ENCODE assay signal across 8 cellular contexts in the genomic region with DNA sequence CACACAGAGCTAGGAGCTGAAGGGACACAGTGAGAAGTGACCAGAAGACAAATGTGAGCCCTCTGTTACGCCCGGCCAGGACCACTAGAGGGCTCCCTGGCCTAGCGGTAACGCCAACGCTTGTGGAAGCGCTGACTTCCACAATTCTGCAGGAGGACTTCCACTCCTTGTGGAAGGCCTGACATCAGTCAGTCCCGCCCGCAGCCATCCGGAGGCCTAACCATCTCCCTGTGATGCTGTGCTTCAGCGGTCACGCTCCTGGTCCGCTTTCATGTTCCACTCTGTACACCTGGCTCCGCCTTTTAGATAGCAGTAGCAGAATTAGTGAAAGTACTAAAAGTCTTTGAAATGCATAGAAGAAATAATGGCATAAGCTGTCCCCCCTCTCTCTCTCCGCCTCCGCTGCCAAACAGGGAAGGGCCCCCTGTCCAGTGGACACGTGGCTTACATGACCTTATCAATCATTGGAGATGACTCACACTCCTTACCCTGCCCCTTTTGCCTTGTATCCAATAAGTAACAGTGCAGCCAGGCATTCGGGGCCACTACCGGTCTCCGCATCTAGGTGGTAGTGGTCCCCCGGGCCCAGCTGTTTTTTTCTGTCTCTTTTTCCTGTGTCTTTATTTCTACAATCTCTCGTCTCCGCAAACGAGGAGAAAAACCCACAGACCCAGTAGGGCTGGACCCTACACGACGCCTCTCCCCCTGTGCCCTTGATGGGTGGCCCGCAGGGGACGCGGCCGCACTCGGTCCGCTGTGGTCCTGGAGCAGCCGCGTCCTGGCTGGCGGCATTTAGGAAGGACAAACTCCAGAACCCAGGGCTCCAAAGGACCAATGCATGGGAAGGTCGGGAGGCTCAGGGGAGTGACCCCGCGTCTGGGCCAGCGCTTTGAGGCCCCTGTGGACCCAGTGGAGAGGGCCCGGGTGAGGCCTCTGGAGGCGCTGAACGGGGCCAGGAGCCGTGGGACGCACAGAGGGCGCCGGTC. TPM values are rescaled to one million over a fixed set of nuclear protein-coding genes. Genes with fewer than 3 reads are reported as not detected.
DNase-seq lines count a peak whose midpoint lies in the region; ATAC-seq and TF ChIP-seq lines count a peak whose summit lies in the region.

No MANE protein-coding gene starts in this region.

- H3K27me3 ChIP-seq in DND-41 (ENCODE audit: insufficient read depth, low read length, poor library complexity) (no peaks in the 10 kb centered on the region), SJCRH30 (peaks cover 4% of the 10 kb centered on the region; the same call in 1 of the 2 replicates), tibial nerve (no peaks in the 10 kb centered on the region)

- H3K9me3 Mint-ChIP-seq in activated naive CD4-positive, alpha-beta T cell treated with anti-CD3 and anti-CD28 coated beads, Interleukin-2, amount 10 ng/mL, durations not matched to agents 7 days and 5 days, result peaks cover 9% of the 10 kb centered on the region

- WGBS in tibial nerve, 2 donors, result 27 to 29% methylated on average over 35 to 44 of the region's 45 CpGs

- H3K36me3 ChIP-seq in DND-41 (ENCODE audit: insufficient read depth, low read length), result no peaks in the 10 kb centered on the region
- no peaks in the 10 kb centered on the region for H3K36me3 ChIP-seq in SJCRH30
- H3K36me3 ChIP-seq in tibial nerve, result no peaks in the 10 kb centered on the region

- H3K4me2 ChIP-seq in DND-41 (ENCODE audit: insufficient read depth, low read length), result peak overlapping the region; percentile 52; the same call in 1 of the 2 replicates

- H3K4me3 ChIP-seq in DND-41 (ENCODE audit: low read depth in 1 of 2, low read length in 2 of 2) (no peak overlapping the region), LNCaP clone FGC (ENCODE audit: low read depth, low read length) (no peak overlapping the region), SJCRH30 (no peak overlapping the region), tibial nerve (peak overlapping the region in 3 of 4 donors; percentile 9 to 42 (median 26))

- H3K9me3 ChIP-seq in DND-41 (ENCODE audit: insufficient read depth, low read length, severe bottlenecking) (peaks cover 4% of the 10 kb centered on the region), SJCRH30 (replicated peaks) (no peaks in the 10 kb centered on the region), tibial nerve (peaks cover 0 to 8% (median 0%) of the 10 kb centered on the region in 4 donors)

- no peak overlapping the region for H3K9ac ChIP-seq in DND-41 (ENCODE audit: low read depth, low read length)

- no peaks in the 10 kb centered on the region for H4K20me1 ChIP-seq in DND-41 (ENCODE audit: insufficient read depth, low read length)

- peak overlapping the region; percentile 69 for H2AFZ ChIP-seq in DND-41 (ENCODE audit: low read depth, low read length)

- H3K27me3 Mint-ChIP-seq in activated naive CD4-positive, alpha-beta T cell treated with anti-CD3 and anti-CD28 coated beads, Interleukin-2, amount 10 ng/mL, durations not matched to agents 7 days and 5 days, result peaks cover 79% of the 10 kb centered on the region

- TF ChIP-seq POLR2A in tibial nerve (IDR thresholded peaks at IDR 0.05), result no peak

- peak in 1 of 2 donors; percentile 56 for TF ChIP-seq EP300 in tibial nerve (IDR thresholded peaks at IDR 0.05)

- H3K4me3 Mint-ChIP-seq in activated naive CD4-positive, alpha-beta T cell treated with anti-CD3 and anti-CD28 coated beads, Interleukin-2, amount 10 ng/mL, durations not matched to agents 7 days and 5 days, result peak overlapping the region; percentile 56

- H3K4me1 ChIP-seq in DND-41 (ENCODE audit: insufficient read depth, low read length), result peaks cover 5% of the 10 kb centered on the region
- H3K4me1 ChIP-seq in SJCRH30, result peaks cover 4% of the 10 kb centered on the region
- peaks cover 2 to 17% (median 10%) of the 10 kb centered on the region in 4 donors for H3K4me1 ChIP-seq in tibial nerve

- CTCF ChIA-PET in activated naive CD4-positive, alpha-beta T cell treated with anti-CD3 and anti-CD28 coated beads, Interleukin-2, amount 10 ng/mL, durations not matched to agents 7 days and 5 days (lab: Charles Lee), result interaction anchor here (0.9 to 7.0 kb wide), 11 partner anchors 9 to 127 kb away, joined by 3 to 70 read pairs (median 4); no protein-coding TSS in a partner anchor

- H3K4me1 Mint-ChIP-seq in activated naive CD4-positive, alpha-beta T cell treated with anti-CD3 and anti-CD28 coated beads, Interleukin-2, amount 10 ng/mL, durations not matched to agents 7 days and 5 days, result peaks cover 11% of the 10 kb centered on the region

- no peaks in the 10 kb centered on the region for H3K36me3 Mint-ChIP-seq in activated naive CD4-positive, alpha-beta T cell treated with anti-CD3 and anti-CD28 coated beads, Interleukin-2, amount 10 ng/mL, durations not matched to agents 7 days and 5 days

- TF ChIP-seq CTCF in DND-41 (IDR thresholded peaks at IDR 0.05; ENCODE audit: borderline replicate concordance, extremely low read depth, low read length, poor library complexity, severe bottlenecking) (peak; percentile 90), LNCaP clone FGC (IDR thresholded peaks at IDR 0.05; ENCODE audit: control insufficient read depth, extremely low read depth, insufficient read depth) (peak; percentile 96), tibial nerve (IDR thresholded peaks at IDR 0.05) (peak; percentile 83 to 96 (median 92))

- H3K27ac ChIP-seq in DND-41 (ENCODE audit: low read length), result no peak overlapping the region
- no peak overlapping the region for H3K27ac ChIP-seq in SJCRH30
- H3K27ac ChIP-seq in tibial nerve, result peak overlapping the region in 2 of 4 donors; percentile 9 to 59

- ATAC-seq in DND-41 (ENCODE audit: insufficient read depth, low read depth) (peak; percentile 92), GM21825 (IDR thresholded peaks at IDR 0.05; ENCODE audit: unreplicated experiment) (peak; percentile 10)

- no peak overlapping the region for H3K27ac Mint-ChIP-seq in activated naive CD4-positive, alpha-beta T cell treated with anti-CD3 and anti-CD28 coated beads, Interleukin-2, amount 10 ng/mL, durations not matched to agents 7 days and 5 days

- no peaks in the 10 kb centered on the region for H3K79me2 ChIP-seq in DND-41 (ENCODE audit: insufficient read depth, low read length)

- DNase-seq in DND-41 (peak; percentile 58), LNCaP clone FGC (ENCODE audit: low read depth) (peak; percentile 58), SJCRH30 (peak; percentile 80 to 92), germinal center (ENCODE audit: low spot score) (peak; percentile 67), nucleus accumbens (lab: John Stamatoyannopoulos, UW) (peak in 51 of 56 donors; percentile 20 to 87 (median 70)), tibial nerve (ENCODE audit: low spot score in 2 of 2) (peak; percentile 64 to 82)
- peak; percentile 66 for DNase-seq in activated naive CD4-positive, alpha-beta T cell treated with anti-CD3 and anti-CD28 coated beads, Interleukin-2, amount 10 ng/mL, durations not matched to agents 7 days and 5 days

RNA-seq across cellular contexts. Expression of a gene that starts 27.0 kb away (rescaled TPM):
- 3,652 and 3,665 TPM in 2 replicates for total RNA-seq in SJCRH30 (2014; rRNA removed; shearing (Covaris generic))
- total RNA-seq in tibial nerve, result 100 to 1,000 TPM; 510 to 893 (median 747) TPM

Comparison
In these comparisons a context has a peak if more than half of its experiments do, and no peak if none do; other contexts are left out.
1. H3K4me3 ChIP-seq: peak in tibial nerve (3 of 4); none in DND-41 (0 of 2), LNCaP clone FGC (single experiment) and SJCRH30 (single experiment).
2. Peak in every context shown above with its lines, with median percentiles within 50 percentile points of each other: DNase-seq and CTCF ChIP-seq.